8 cellular contexts compared by ENCODE assay signal in the genomic region with DNA sequence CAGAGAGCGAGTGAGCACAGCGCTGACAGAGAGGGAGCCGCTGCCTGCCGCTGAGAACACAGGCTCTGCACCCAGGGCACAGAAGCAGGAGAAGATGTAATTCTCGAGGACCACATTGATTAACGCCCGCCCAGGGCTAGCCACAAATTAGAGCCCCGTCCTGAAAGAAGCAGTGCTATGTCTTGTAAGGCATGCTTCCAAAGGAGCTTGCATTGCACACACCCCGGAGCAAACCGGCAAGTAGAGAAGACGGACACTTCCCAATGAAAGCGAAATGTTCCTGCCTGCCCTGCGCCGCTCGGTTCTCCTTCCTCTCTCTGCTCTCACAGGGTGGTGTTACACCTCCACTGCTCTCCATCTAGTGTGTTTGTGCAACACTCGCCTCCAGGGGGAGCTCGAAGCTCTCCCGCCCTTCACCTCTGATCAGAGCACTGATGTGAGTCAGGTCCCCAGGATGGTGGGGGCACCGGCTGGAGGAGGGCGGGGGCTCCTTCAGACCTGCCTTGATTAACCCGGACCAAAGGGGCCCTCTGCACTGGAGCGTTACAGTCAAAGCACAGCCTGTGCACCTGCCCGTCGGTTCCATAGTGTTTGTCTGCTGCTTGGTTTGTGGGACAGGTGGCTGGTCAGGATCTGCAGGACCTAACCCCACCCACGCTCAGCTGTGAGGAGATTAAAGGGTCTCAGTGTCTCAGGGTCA.
DNase-seq lines count a peak whose midpoint lies in the region; ATAC-seq, FAIRE-seq and TF ChIP-seq lines count a peak whose summit lies in the region.

No MANE protein-coding gene starts in this region.

- no peaks in the 10 kb centered on the region for H3K79me2 ChIP-seq in neural cell (replicated peaks; ENCODE audit: insufficient read depth, low read length)

- peak; percentile 89 for TF ChIP-seq RAD21 in neural cell (conservative IDR thresholded peaks at IDR 0.05)

- in situ Hi-C loops in transverse colon (cut with MboI; ENCODE audit: low pct_ligation_motif_present in 1 of 4, low pct_unique_long_range_greater_than_20kb in 1 of 4, low sequenced_read_pairs in 3 of 4): no loop called here

- DNase-seq in D721Med (ENCODE audit: insufficient read length, low spot score) (peak; percentile 62), GM20000 (ENCODE audit: low spot score) (peak; percentile 80), NCI-H69 (lab: John Stamatoyannopoulos, UW) (peak; percentile 25), epithelial cell of esophagus (ENCODE audit: low read depth) (peak; percentile 35), transverse colon (peak; percentile 61)
- peak; percentile 73 for DNase-seq in activated CD8-positive, alpha-beta T cell treated with anti-CD3 and anti-CD28 coated beads, Interleukin-2, amount 10 ng/mL, durations not matched to agents 7 days and 5 days

- no peak for TF ChIP-seq POLR2A in transverse colon (IDR thresholded peaks at IDR 0.05)

- CTCF ChIA-PET in activated CD8-positive, alpha-beta T cell treated with anti-CD3 and anti-CD28 coated beads, Interleukin-2, amount 10 ng/mL, durations not matched to agents 7 days and 5 days (lab: Charles Lee): interaction anchor here (0.6 to 2.1 kb wide), 8 partner anchors 11 to 340 kb away, joined by 3 to 11 read pairs (median 4); no protein-coding TSS in a partner anchor

- H3K27ac Mint-ChIP-seq in activated CD8-positive, alpha-beta T cell treated with anti-CD3 and anti-CD28 coated beads, Interleukin-2, amount 10 ng/mL, durations not matched to agents 7 days and 5 days: no peak overlapping the region

- FAIRE-seq in D721Med (lab: Jason Lieb, UNC): no peak

- no peaks in the 10 kb centered on the region for H4K20me1 ChIP-seq in neural cell (ENCODE audit: insufficient read depth)

- H3K9me2 ChIP-seq in neural cell (ENCODE audit: insufficient read depth, low read length): no peaks in the 10 kb centered on the region

- H3K36me3 Mint-ChIP-seq in activated CD8-positive, alpha-beta T cell treated with anti-CD3 and anti-CD28 coated beads, Interleukin-2, amount 10 ng/mL, durations not matched to agents 7 days and 5 days (ENCODE audit: low read depth): no peaks in the 10 kb centered on the region

- H3K9ac ChIP-seq in neural cell (ENCODE audit: low read length): peak overlapping the region; percentile 69

- peaks cover 16% of the 10 kb centered on the region for H3K27me3 Mint-ChIP-seq in activated CD8-positive, alpha-beta T cell treated with anti-CD3 and anti-CD28 coated beads, Interleukin-2, amount 10 ng/mL, durations not matched to agents 7 days and 5 days (ENCODE audit: low read depth)

- H3K4me3 ChIP-seq in epithelial cell of esophagus (ENCODE audit: low read length) (no peak overlapping the region), neural cell (ENCODE audit: low read length) (peak overlapping the region; percentile 68), transverse colon (peak overlapping the region in 1 of 4 donors; percentile 6)

- peak overlapping the region; percentile 50 for H3K4me2 ChIP-seq in neural cell (ENCODE audit: low read length)

- H2AFZ ChIP-seq in neural cell (ENCODE audit: low read depth, low read length): peak overlapping the region; percentile 47

- H3F3A ChIP-seq in neural cell (ENCODE audit: insufficient read depth, low read length, poor library complexity, severe bottlenecking): no peaks in the 10 kb centered on the region

- H3K4me3 Mint-ChIP-seq in activated CD8-positive, alpha-beta T cell treated with anti-CD3 and anti-CD28 coated beads, Interleukin-2, amount 10 ng/mL, durations not matched to agents 7 days and 5 days: peak overlapping the region; percentile 37

- ATAC-seq in HG03565 (IDR thresholded peaks at IDR 0.05; ENCODE audit: unreplicated experiment): peak; percentile 96
- peak; percentile 97 for ATAC-seq in activated CD8-positive, alpha-beta T cell treated with anti-CD3 and anti-CD28 coated beads, Interleukin-2, amount 10 ng/mL, durations not matched to agents 7 days and 5 days

- peak; percentile 62 for TF ChIP-seq CTCF in D721Med (IDR thresholded peaks at IDR 0.05; ENCODE audit: insufficient read depth, missing control alignments)
- peak; percentile 61 for TF ChIP-seq CTCF in GM20000 (IDR thresholded peaks at IDR 0.05; ENCODE audit: extremely low read depth, missing control alignments)
- TF ChIP-seq CTCF in epithelial cell of esophagus (IDR thresholded peaks at IDR 0.05; ENCODE audit: insufficient read depth, low read depth, low read length, missing control alignments): peak; percentile 51
- TF ChIP-seq CTCF in neural cell (IDR thresholded peaks at IDR 0.05; ENCODE audit: poor library complexity, severe bottlenecking): peak; percentile 93
- TF ChIP-seq CTCF in transverse colon (IDR thresholded peaks at IDR 0.05): peak; percentile 44 to 60 (median 53)

- H3K4me1 Mint-ChIP-seq in activated CD8-positive, alpha-beta T cell treated with anti-CD3 and anti-CD28 coated beads, Interleukin-2, amount 10 ng/mL, durations not matched to agents 7 days and 5 days (ENCODE audit: low read depth): peaks cover 2% of the 10 kb centered on the region

- WGBS in transverse colon (ENCODE audit: low coverage in 1 of 2), 2 donors: 0 to 5% methylated on average over 1 to 25 of the region's 25 CpGs

- H3K36me3 ChIP-seq in neural cell (ENCODE audit: insufficient read depth, low read length): no peaks in the 10 kb centered on the region
- no peaks in the 10 kb centered on the region for H3K36me3 ChIP-seq in transverse colon

- no peaks in the 10 kb centered on the region for H3K4me1 ChIP-seq in transverse colon

- H3K27ac ChIP-seq in neural cell (ENCODE audit: low read length): peak overlapping the region; percentile 79
- no peak overlapping the region for H3K27ac ChIP-seq in transverse colon

- H3K9me3 Mint-ChIP-seq in activated CD8-positive, alpha-beta T cell treated with anti-CD3 and anti-CD28 coated beads, Interleukin-2, amount 10 ng/mL, durations not matched to agents 7 days and 5 days (ENCODE audit: insufficient read depth): no peaks in the 10 kb centered on the region

- TF ChIP-seq EP300 in neural cell (conservative IDR thresholded peaks at IDR 0.05; ENCODE audit: poor library complexity, severe bottlenecking): no peak
- TF ChIP-seq EP300 in transverse colon (IDR thresholded peaks at IDR 0.05; ENCODE audit: low read depth): no peak

- no peaks in the 10 kb centered on the region for H3K9me3 ChIP-seq in neural cell (ENCODE audit: low read length)
- H3K9me3 ChIP-seq in transverse colon: no peaks in the 10 kb centered on the region

- POLR2A ChIA-PET in activated CD8-positive, alpha-beta T cell treated with anti-CD3 and anti-CD28 coated beads, Interleukin-2, amount 10 ng/mL, durations not matched to agents 7 days and 5 days (lab: Charles Lee): no interaction called here

- H3K27me3 ChIP-seq in neural cell (ENCODE audit: insufficient read depth, low read depth, low read length) (no peaks in the 10 kb centered on the region), transverse colon (peaks cover 25% of the 10 kb centered on the region)

- intact Hi-C loops in transverse colon (cut with DNase I; ENCODE audit: low total_unique reads): no loop called here

TF ChIP-seq in neural cell, 6 proteins besides CTCF, POLR2A, EP300 and RAD21:
- TF ChIP-seq, protein P1, sequence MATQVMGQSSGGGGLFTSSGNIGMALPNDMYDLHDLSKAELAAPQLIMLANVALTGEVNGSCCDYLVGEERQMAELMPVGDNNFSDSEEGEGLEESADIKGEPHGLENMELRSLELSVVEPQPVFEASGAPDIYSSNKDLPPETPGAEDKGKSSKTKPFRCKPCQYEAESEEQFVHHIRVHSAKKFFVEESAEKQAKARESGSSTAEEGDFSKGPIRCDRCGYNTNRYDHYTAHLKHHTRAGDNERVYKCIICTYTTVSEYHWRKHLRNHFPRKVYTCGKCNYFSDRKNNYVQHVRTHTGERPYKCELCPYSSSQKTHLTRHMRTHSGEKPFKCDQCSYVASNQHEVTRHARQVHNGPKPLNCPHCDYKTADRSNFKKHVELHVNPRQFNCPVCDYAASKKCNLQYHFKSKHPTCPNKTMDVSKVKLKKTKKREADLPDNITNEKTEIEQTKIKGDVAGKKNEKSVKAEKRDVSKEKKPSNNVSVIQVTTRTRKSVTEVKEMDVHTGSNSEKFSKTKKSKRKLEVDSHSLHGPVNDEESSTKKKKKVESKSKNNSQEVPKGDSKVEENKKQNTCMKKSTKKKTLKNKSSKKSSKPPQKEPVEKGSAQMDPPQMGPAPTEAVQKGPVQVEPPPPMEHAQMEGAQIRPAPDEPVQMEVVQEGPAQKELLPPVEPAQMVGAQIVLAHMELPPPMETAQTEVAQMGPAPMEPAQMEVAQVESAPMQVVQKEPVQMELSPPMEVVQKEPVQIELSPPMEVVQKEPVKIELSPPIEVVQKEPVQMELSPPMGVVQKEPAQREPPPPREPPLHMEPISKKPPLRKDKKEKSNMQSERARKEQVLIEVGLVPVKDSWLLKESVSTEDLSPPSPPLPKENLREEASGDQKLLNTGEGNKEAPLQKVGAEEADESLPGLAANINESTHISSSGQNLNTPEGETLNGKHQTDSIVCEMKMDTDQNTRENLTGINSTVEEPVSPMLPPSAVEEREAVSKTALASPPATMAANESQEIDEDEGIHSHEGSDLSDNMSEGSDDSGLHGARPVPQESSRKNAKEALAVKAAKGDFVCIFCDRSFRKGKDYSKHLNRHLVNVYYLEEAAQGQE (IDR thresholded peaks at IDR 0.05; ENCODE audit: borderline replicate concordance): no peak
- peak; percentile 50 for TF ChIP-seq MXI1 (conservative IDR thresholded peaks at IDR 0.05; ENCODE audit: poor library complexity, severe bottlenecking)
- TF ChIP-seq POLR2AphosphoS5 (IDR thresholded peaks at IDR 0.05): peak; percentile 50
- TF ChIP-seq SMC3 (conservative IDR thresholded peaks at IDR 0.05; ENCODE audit: poor library complexity): peak; percentile 86
- no peak for TF ChIP-seq EZH2 (IDR thresholded peaks at IDR 0.05; ENCODE audit: borderline replicate concordance, insufficient read depth, low read length, poor library complexity, severe bottlenecking)
- TF ChIP-seq TAF1 (IDR thresholded peaks at IDR 0.05; ENCODE audit: low read depth): no peak

Comparison
In these comparisons a context has a peak if more than half of its experiments do, and no peak if none do; other contexts are left out.
1. DNase-seq: peak in every context shown above with its lines; median percentile 80 in GM20000; 73 in activated CD8-positive, alpha-beta T cell treated with anti-CD3 and anti-CD28 coated beads, Interleukin-2, amount 10 ng/mL, durations not matched to agents 7 days and 5 days; 62 in D721Med; 61 in transverse colon; 35 in epithelial cell of esophagus; 25 in NCI-H69.